Comparison of ENCODE assay signal across 1 cellular context in the genomic region with DNA sequence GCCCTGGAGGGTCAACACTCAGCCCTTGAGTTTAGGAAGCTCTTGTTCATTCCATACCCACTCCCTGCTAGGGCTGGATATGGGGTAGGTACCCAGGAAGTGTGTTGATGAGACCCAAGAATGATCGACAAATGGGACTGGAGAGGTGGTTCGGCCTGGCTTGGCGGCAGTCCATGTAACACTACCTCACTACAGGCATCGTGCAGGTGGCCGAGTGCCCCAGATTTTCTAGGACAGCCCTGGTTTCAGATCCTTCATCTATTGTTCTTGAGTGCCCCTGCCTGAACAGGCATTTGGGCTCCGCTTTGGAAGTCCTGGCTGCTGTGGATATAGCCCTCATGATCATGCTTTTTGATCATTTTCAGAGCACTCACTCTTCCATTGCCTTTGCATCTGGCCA.
TF ChIP-seq lines count a peak whose summit lies in the region.

No MANE protein-coding gene starts in this region.

TF ChIP-seq in GM23338, 12 proteins besides CTCF, POLR2A, EP300 and RAD21:
- TF ChIP-seq, protein P1, sequence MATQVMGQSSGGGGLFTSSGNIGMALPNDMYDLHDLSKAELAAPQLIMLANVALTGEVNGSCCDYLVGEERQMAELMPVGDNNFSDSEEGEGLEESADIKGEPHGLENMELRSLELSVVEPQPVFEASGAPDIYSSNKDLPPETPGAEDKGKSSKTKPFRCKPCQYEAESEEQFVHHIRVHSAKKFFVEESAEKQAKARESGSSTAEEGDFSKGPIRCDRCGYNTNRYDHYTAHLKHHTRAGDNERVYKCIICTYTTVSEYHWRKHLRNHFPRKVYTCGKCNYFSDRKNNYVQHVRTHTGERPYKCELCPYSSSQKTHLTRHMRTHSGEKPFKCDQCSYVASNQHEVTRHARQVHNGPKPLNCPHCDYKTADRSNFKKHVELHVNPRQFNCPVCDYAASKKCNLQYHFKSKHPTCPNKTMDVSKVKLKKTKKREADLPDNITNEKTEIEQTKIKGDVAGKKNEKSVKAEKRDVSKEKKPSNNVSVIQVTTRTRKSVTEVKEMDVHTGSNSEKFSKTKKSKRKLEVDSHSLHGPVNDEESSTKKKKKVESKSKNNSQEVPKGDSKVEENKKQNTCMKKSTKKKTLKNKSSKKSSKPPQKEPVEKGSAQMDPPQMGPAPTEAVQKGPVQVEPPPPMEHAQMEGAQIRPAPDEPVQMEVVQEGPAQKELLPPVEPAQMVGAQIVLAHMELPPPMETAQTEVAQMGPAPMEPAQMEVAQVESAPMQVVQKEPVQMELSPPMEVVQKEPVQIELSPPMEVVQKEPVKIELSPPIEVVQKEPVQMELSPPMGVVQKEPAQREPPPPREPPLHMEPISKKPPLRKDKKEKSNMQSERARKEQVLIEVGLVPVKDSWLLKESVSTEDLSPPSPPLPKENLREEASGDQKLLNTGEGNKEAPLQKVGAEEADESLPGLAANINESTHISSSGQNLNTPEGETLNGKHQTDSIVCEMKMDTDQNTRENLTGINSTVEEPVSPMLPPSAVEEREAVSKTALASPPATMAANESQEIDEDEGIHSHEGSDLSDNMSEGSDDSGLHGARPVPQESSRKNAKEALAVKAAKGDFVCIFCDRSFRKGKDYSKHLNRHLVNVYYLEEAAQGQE (IDR thresholded peaks at IDR 0.05; ENCODE audit: unreplicated experiment): no peak
- TF ChIP-seq NANOG (IDR thresholded peaks at IDR 0.05; ENCODE audit: borderline replicate concordance) (no peak), STAT1 (IDR thresholded peaks at IDR 0.05; ENCODE audit: unreplicated experiment) (no peak), ZNF331 (CRISPR knock-in tag; IDR thresholded peaks at IDR 0.05; ENCODE audit: low read depth) (no peak), EZH2phosphoT487 (IDR thresholded peaks at IDR 0.05; ENCODE audit: unreplicated experiment) (no peak), JUNB (IDR thresholded peaks at IDR 0.05; ENCODE audit: unreplicated experiment) (no peak), EZH2 (IDR thresholded peaks at IDR 0.05; ENCODE audit: low read depth, unreplicated experiment) (no peak), CREB1 (CRISPR knock-in tag; IDR thresholded peaks at IDR 0.05; ENCODE audit: low read depth) (no peak), ZNF114 (CRISPR knock-in tag; IDR thresholded peaks at IDR 0.05) (no peak), POLR2AphosphoS5 (IDR thresholded peaks at IDR 0.05; ENCODE audit: low read depth) (no peak)
- TF ChIP-seq, protein P2, sequence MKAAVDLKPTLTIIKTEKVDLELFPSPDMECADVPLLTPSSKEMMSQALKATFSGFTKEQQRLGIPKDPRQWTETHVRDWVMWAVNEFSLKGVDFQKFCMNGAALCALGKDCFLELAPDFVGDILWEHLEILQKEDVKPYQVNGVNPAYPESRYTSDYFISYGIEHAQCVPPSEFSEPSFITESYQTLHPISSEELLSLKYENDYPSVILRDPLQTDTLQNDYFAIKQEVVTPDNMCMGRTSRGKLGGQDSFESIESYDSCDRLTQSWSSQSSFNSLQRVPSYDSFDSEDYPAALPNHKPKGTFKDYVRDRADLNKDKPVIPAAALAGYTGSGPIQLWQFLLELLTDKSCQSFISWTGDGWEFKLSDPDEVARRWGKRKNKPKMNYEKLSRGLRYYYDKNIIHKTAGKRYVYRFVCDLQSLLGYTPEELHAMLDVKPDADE (IDR thresholded peaks at IDR 0.05): no peak
- TF ChIP-seq, protein P3, sequence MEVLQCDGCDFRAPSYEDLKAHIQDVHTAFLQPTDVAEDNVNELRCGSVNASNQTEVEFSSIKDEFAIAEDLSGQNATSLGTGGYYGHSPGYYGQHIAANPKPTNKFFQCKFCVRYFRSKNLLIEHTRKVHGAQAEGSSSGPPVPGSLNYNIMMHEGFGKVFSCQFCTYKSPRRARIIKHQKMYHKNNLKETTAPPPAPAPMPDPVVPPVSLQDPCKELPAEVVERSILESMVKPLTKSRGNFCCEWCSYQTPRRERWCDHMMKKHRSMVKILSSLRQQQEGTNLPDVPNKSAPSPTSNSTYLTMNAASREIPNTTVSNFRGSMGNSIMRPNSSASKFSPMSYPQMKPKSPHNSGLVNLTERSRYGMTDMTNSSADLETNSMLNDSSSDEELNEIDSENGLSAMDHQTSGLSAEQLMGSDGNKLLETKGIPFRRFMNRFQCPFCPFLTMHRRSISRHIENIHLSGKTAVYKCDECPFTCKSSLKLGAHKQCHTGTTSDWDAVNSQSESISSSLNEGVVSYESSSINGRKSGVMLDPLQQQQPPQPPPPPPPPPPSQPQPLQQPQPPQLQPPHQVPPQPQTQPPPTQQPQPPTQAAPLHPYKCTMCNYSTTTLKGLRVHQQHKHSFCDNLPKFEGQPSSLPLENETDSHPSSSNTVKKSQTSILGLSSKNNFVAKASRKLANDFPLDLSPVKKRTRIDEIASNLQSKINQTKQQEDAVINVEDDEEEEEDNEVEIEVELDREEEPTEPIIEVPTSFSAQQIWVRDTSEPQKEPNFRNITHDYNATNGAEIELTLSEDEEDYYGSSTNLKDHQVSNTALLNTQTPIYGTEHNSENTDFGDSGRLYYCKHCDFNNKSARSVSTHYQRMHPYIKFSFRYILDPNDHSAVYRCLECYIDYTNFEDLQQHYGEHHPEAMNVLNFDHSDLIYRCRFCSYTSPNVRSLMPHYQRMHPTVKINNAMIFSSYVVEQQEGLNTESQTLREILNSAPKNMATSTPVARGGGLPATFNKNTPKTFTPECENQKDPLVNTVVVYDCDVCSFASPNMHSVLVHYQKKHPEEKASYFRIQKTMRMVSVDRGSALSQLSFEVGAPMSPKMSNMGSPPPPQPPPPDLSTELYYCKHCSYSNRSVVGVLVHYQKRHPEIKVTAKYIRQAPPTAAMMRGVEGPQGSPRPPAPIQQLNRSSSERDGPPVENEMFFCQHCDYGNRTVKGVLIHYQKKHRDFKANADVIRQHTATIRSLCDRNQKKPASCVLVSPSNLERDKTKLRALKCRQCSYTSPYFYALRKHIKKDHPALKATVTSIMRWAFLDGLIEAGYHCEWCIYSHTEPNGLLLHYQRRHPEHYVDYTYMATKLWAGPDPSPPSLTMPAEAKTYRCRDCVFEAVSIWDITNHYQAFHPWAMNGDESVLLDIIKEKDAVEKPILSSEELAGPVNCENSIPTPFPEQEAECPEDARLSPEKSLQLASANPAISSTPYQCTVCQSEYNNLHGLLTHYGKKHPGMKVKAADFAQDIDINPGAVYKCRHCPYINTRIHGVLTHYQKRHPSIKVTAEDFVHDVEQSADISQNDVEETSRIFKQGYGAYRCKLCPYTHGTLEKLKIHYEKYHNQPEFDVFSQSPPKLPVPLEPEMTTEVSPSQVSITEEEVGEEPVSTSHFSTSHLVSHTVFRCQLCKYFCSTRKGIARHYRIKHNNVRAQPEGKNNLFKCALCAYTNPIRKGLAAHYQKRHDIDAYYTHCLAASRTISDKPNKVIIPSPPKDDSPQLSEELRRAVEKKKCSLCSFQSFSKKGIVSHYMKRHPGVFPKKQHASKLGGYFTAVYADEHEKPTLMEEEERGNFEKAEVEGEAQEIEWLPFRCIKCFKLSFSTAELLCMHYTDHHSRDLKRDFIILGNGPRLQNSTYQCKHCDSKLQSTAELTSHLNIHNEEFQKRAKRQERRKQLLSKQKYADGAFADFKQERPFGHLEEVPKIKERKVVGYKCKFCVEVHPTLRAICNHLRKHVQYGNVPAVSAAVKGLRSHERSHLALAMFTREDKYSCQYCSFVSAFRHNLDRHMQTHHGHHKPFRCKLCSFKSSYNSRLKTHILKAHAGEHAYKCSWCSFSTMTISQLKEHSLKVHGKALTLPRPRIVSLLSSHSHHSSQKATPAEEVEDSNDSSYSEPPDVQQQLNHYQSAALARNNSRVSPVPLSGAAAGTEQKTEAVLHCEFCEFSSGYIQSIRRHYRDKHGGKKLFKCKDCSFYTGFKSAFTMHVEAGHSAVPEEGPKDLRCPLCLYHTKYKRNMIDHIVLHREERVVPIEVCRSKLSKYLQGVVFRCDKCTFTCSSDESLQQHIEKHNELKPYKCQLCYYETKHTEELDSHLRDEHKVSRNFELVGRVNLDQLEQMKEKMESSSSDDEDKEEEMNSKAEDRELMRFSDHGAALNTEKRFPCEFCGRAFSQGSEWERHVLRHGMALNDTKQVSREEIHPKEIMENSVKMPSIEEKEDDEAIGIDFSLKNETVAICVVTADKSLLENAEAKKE (CRISPR knock-in tag; IDR thresholded peaks at IDR 0.05): no peak
TF ChIP-seq in GM23338: peak in this region for 0.
